Comparison of ENCODE assay signal across 8 cellular contexts in the genomic region with DNA sequence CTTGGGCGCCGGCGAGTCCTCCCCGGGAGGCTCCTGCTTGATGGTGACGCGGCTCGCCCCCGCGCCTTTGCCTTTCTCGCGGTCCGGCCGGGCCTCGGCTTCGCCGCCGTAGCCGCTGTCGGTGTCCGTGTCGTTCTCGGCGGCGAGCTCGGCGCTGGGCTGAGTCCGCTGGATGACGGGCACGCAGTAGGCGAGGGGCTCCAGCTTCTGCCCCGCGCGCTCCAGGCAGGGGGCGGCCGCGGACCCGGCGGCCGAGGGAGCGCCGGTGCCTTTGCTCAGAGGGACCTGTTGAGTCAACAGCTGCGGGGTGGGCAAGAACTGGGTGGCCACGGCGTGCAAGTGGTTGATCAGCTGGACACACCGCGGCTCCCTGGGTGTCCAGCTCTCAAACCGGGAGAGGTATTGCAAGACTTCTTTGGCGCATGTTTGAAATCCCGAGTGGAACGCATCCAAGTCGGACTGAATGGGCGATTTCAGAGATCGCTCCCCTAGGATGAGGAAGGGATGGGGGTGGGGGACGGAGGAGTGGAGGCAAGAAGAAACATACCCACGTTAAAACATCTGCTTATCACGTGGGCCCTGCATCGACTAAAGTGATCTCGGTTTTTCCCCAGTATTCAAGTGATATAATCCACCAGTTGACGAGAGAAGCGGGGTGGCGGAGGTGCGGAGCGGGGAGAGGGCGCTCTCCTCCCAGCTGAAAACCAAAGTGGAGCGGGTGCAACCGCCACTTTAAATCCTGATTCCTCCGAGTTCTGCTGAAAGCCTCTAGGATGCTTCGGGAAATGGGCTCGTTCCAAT. TPM values are rescaled to one million over a fixed set of nuclear protein-coding genes. Genes with fewer than 3 reads are reported as not detected.
DNase-seq lines count a peak whose midpoint lies in the region; ATAC-seq lines count a peak whose summit lies in the region.

No MANE protein-coding gene starts in this region.

- H3K9me3 ChIP-seq in CD4-positive, CD25-positive, alpha-beta regulatory T cell (ENCODE audit: control insufficient read depth in 2 of 2, low read length in 2 of 2): no peaks in the 10 kb centered on the region
- H3K9me3 ChIP-seq in neuron (ENCODE audit: low read length): no peaks in the 10 kb centered on the region

- peaks cover 60% of the 10 kb centered on the region for H3K27me3 ChIP-seq in CD4-positive, CD25-positive, alpha-beta regulatory T cell (ENCODE audit: control insufficient read depth, insufficient read depth, low read length)
- H3K27me3 ChIP-seq in neuron (ENCODE audit: insufficient read depth, low read length): peaks cover 38% of the 10 kb centered on the region

- H3K4me3 ChIP-seq in CD4-positive, CD25-positive, alpha-beta regulatory T cell (ENCODE audit: low read depth, low read length): peak overlapping the region; percentile 32
- peak overlapping the region; percentile 58 for H3K4me3 ChIP-seq in neuron (ENCODE audit: low read length)

- H3K9me3 Mint-ChIP-seq in CD4-positive, CD25-positive, alpha-beta regulatory T cell: peaks cover 0 to 6% (median 0%) of the 10 kb centered on the region in 7 donors
- H3K9me3 Mint-ChIP-seq in activated naive CD4-positive, alpha-beta T cell treated with anti-CD3 and anti-CD28 coated beads, Interleukin-2, amount 50 U/mL, for 24 hours: no peaks in the 10 kb centered on the region

- H2AFZ ChIP-seq in neuron (ENCODE audit: low read depth, low read length): peak overlapping the region; percentile 74

- peaks cover 84% of the 10 kb centered on the region for H3K27me3 Mint-ChIP-seq in CD4-positive, CD25-positive, alpha-beta regulatory T cell
- H3K27me3 Mint-ChIP-seq in activated naive CD4-positive, alpha-beta T cell treated with anti-CD3 and anti-CD28 coated beads, Interleukin-2, amount 50 U/mL, for 24 hours: peaks cover 61% of the 10 kb centered on the region

- H3K4me1 Mint-ChIP-seq in CD4-positive, CD25-positive, alpha-beta regulatory T cell: peaks cover 0 to 47% (median 27%) of the 10 kb centered on the region in 4 donors
- H3K4me1 Mint-ChIP-seq in activated naive CD4-positive, alpha-beta T cell treated with anti-CD3 and anti-CD28 coated beads, Interleukin-2, amount 50 U/mL, for 24 hours: peaks cover 39% of the 10 kb centered on the region

- H3K4me3 Mint-ChIP-seq in CD4-positive, CD25-positive, alpha-beta regulatory T cell: peak overlapping the region; percentile 84 to 89 (median 87)
- H3K4me3 Mint-ChIP-seq in activated naive CD4-positive, alpha-beta T cell treated with anti-CD3 and anti-CD28 coated beads, Interleukin-2, amount 50 U/mL, for 24 hours: peak overlapping the region; percentile 86

- H3K36me3 Mint-ChIP-seq in CD4-positive, CD25-positive, alpha-beta regulatory T cell: no peaks in the 10 kb centered on the region
- no peaks in the 10 kb centered on the region for H3K36me3 Mint-ChIP-seq in activated naive CD4-positive, alpha-beta T cell treated with anti-CD3 and anti-CD28 coated beads, Interleukin-2, amount 50 U/mL, for 24 hours

- peak in 1 of 3 donors; percentile 25 for DNase-seq in CD4-positive, CD25-positive, alpha-beta regulatory T cell
- peak; percentile 50 for DNase-seq in NCI-H510A (lab: John Stamatoyannopoulos, UW)
- peak; percentile 70 for DNase-seq in glomerular visceral epithelial cell (ENCODE audit: extremely low spot score)
- DNase-seq in NCI-H1436 treated with DMSO at 0.1 percent for 48 hours (lab: John Stamatoyannopoulos, UW): no peak

- no peak overlapping the region for H3K27ac ChIP-seq in CD4-positive, CD25-positive, alpha-beta regulatory T cell (ENCODE audit: insufficient read depth, low read length, poor library complexity, severe bottlenecking)

- H3K36me3 ChIP-seq in CD4-positive, CD25-positive, alpha-beta regulatory T cell (ENCODE audit: control insufficient read depth, insufficient read depth, low read length): no peaks in the 10 kb centered on the region
- no peaks in the 10 kb centered on the region for H3K36me3 ChIP-seq in neuron (ENCODE audit: insufficient read depth, low read length)

- peaks cover 47% of the 10 kb centered on the region for H3K4me1 ChIP-seq in CD4-positive, CD25-positive, alpha-beta regulatory T cell (ENCODE audit: control insufficient read depth, insufficient read depth, low read length, poor library complexity, severe bottlenecking)
- H3K4me1 ChIP-seq in neuron (ENCODE audit: insufficient read depth, low read length): peaks cover 27% of the 10 kb centered on the region

- peak in 1 of 2 donors; percentile 10 for ATAC-seq in CD4-positive, CD25-positive, alpha-beta regulatory T cell (ENCODE audit: low read depth in 2 of 2)
- ATAC-seq in GM19463 (IDR thresholded peaks at IDR 0.05; ENCODE audit: unreplicated experiment): peak; percentile 12
- ATAC-seq in HG03442 (IDR thresholded peaks at IDR 0.05; ENCODE audit: unreplicated experiment): no peak

- no peak overlapping the region for H3K27ac Mint-ChIP-seq in CD4-positive, CD25-positive, alpha-beta regulatory T cell
- no peak overlapping the region for H3K27ac Mint-ChIP-seq in activated naive CD4-positive, alpha-beta T cell treated with anti-CD3 and anti-CD28 coated beads, Interleukin-2, amount 50 U/mL, for 24 hours

RNA-seq across cellular contexts. Expression of gene BHLHE41, which starts 2.0 kb away (rescaled TPM):
- total RNA-seq in CD4-positive, CD25-positive, alpha-beta regulatory T cell: not detected
- not detected for polyA plus RNA-seq in CD4-positive, CD25-positive, alpha-beta regulatory T cell
